Comparison of ENCODE assay signal across 8 cellular contexts in genomic region chr17:8156174-8156992, GRCh38. TPM values are rescaled to one million over a fixed set of nuclear protein-coding genes. Genes with fewer than 3 reads are reported as not detected.
DNase-seq lines count a peak whose midpoint lies in the region; ATAC-seq, FAIRE-seq and TF ChIP-seq lines count a peak whose summit lies in the region.

No MANE protein-coding gene starts in this region.

- no peaks in the 10 kb centered on the region for H3K9me3 ChIP-seq in psoas muscle
- no peaks in the 10 kb centered on the region for H3K9me3 ChIP-seq in uterus

- peak; percentile 80 for TF ChIP-seq POLR2A in GM12892 (IDR thresholded peaks at IDR 0.05; ENCODE audit: low read depth, low read length)
- peak; percentile 99 to 100 for TF ChIP-seq POLR2A in uterus (IDR thresholded peaks at IDR 0.05)

- peaks cover 0 to 29% of the 10 kb centered on the region in 2 donors for H3K36me3 ChIP-seq in psoas muscle (ENCODE audit: insufficient read depth in 1 of 2, low read depth in 1 of 2)
- H3K36me3 ChIP-seq in uterus: no peaks in the 10 kb centered on the region

- no peak for TF ChIP-seq CTCF in psoas muscle (IDR thresholded peaks at IDR 0.05)
- TF ChIP-seq CTCF in uterus (IDR thresholded peaks at IDR 0.05): peak in 2 of 4 experiments; percentile 20 to 45

- H3K4me3 ChIP-seq in psoas muscle (peak overlapping the region; percentile 97), uterus (peak overlapping the region; percentile 89 to 93)

- intact Hi-C loops in left ventricle myocardium superior (cut with micrococcal nuclease): no loop called here
- intact Hi-C loops in psoas muscle (cut with DNase I): loop anchor here in 1 of 2 donors (2.0 kb wide), 1 partner anchor 36 kb away; no protein-coding TSS in a partner anchor
- intact Hi-C loops in uterus (cut with DNase I; ENCODE audit: low total_unique reads): no loop called here

- peak overlapping the region; percentile 100 for H3K27ac ChIP-seq in psoas muscle
- H3K27ac ChIP-seq in uterus: peak overlapping the region; percentile 100

- ATAC-seq in HG02840 (IDR thresholded peaks at IDR 0.05; ENCODE audit: low FRiP score, unreplicated experiment): peak; percentile 79
- peak; percentile 62 for ATAC-seq in left ventricle myocardium superior
- peak; percentile 59 to 68 (median 64) for ATAC-seq in psoas muscle

- H3K4me1 ChIP-seq in psoas muscle (peaks cover 31% of the 10 kb centered on the region), uterus (peaks cover 3 to 15% of the 10 kb centered on the region in 2 donors)

- H3K27me3 ChIP-seq in psoas muscle (ENCODE audit: insufficient read depth in 3 of 3, low read length in 2 of 3): no peaks in the 10 kb centered on the region
- no peaks in the 10 kb centered on the region for H3K27me3 ChIP-seq in uterus

- DNase-seq in GM12892 (ENCODE audit: insufficient read length) (peak; percentile 96), NCI-H1436 treated with DMSO at 0.1 percent for 48 hours (lab: John Stamatoyannopoulos, UW) (peak; percentile 98), T follicular helper cell (ENCODE audit: low read depth) (peak; percentile 100), amygdala (lab: John Stamatoyannopoulos, UW) (peak; percentile 75 to 100 (median 99)), left ventricle myocardium superior (peak; percentile 100), psoas muscle (peak; percentile 100), uterus (peak; percentile 100)

- 0 to 1% (median 1%) methylated on average over 62 of the region's 62 CpGs for WGBS in psoas muscle, 3 donors

- FAIRE-seq in GM12892 (lab: Jason Lieb, UNC): peak; percentile 99

RNA-seq across cellular contexts. Expression of gene PER1, which starts 4.2 kb away (rescaled TPM):
- 11.8 TPM for polyA plus RNA-seq in GM12892 (2012; ENCODE audit: missing spikeins)
- 126 TPM for total RNA-seq in left ventricle myocardium superior
- 100 to 1,000 TPM in 3 of 4 donors, 10 to 100 TPM in 1; 48.9 to 278 (median 166) TPM for total RNA-seq in psoas muscle
- 100 to 1,000 TPM; 133 to 173 (median 145) TPM for polyA plus RNA-seq in psoas muscle
- 100 to 1,000 TPM in 3 of 4 donors, 10 to 100 TPM in 1; 20.0 to 396 (median 163) TPM for total RNA-seq in uterus

RNA-seq across cellular contexts. Expression of gene VAMP2, which starts 6.4 kb away (rescaled TPM):
- polyA plus RNA-seq in GM12892 (2012; ENCODE audit: missing spikeins): 32.1 TPM
- 62.3 TPM for total RNA-seq in left ventricle myocardium superior
- total RNA-seq in psoas muscle: 10 to 100 TPM; 39.7 to 59.2 (median 49.8) TPM
- 10 to 100 TPM; 33.2 to 49.5 (median 35.2) TPM for polyA plus RNA-seq in psoas muscle
- 100 to 1,000 TPM in 1 of 4 donors, 10 to 100 TPM in 2, 1 to 10 TPM in 1; 6.7 to 150 (median 14.1) TPM for total RNA-seq in uterus

RNA-seq across cellular contexts. Expression of gene TMEM107, which starts 19.8 kb away (rescaled TPM):
- polyA plus RNA-seq in GM12892 (2012; ENCODE audit: missing spikeins): 22.7 TPM
- total RNA-seq in left ventricle myocardium superior (5.2 TPM), psoas muscle (1 to 10 TPM; 1.2 to 4.7 (median 2.9) TPM), uterus (10 to 100 TPM in 3 of 4 donors, under 1 TPM in 1; 0.77 to 42.6 (median 25.1) TPM)
- 1 to 10 TPM; 1.5 to 1.9 (median 1.8) TPM for polyA plus RNA-seq in psoas muscle

RNA-seq across cellular contexts. Expression of gene HES7, which starts 32.5 kb away (rescaled TPM):
- polyA plus RNA-seq in GM12892 (2012; ENCODE audit: missing spikeins): 0.21 TPM
- total RNA-seq in left ventricle myocardium superior (not detected), psoas muscle (under 1 TPM in 1 of 4 donors, not detected in 3; 0.30 TPM), uterus (under 1 TPM in 1 of 4 donors, not detected in 3; 0.61 TPM)
- polyA plus RNA-seq in psoas muscle: under 1 TPM in 1 of 3 donors, not detected in 2; 0.10 TPM

RNA-seq across cellular contexts. Expression of gene BORCS6, which starts 33.6 kb away (rescaled TPM):
- polyA plus RNA-seq in GM12892 (2012; ENCODE audit: missing spikeins): 2.0 TPM
- 9.4 TPM for total RNA-seq in left ventricle myocardium superior
- 10 to 100 TPM in 1 of 4 donors, 1 to 10 TPM in 3; 8.8 to 11.2 (median 9.7) TPM for total RNA-seq in psoas muscle
- 10 to 100 TPM; 12.2 to 19.3 (median 13.7) TPM for polyA plus RNA-seq in psoas muscle
- total RNA-seq in uterus: 1 to 10 TPM in 3 of 4 donors, under 1 TPM in 1; under 0.01 to 9.0 (median 6.1) TPM

Comparison
In these comparisons a context has a peak if more than half of its experiments do, and no peak if none do; other contexts are left out.
1. Peak in every context shown above with its lines: DNase-seq, ATAC-seq, H3K4me3 ChIP-seq and H3K27ac ChIP-seq.